ENCODE assay signal across 13 cellular contexts in the genomic region with DNA sequence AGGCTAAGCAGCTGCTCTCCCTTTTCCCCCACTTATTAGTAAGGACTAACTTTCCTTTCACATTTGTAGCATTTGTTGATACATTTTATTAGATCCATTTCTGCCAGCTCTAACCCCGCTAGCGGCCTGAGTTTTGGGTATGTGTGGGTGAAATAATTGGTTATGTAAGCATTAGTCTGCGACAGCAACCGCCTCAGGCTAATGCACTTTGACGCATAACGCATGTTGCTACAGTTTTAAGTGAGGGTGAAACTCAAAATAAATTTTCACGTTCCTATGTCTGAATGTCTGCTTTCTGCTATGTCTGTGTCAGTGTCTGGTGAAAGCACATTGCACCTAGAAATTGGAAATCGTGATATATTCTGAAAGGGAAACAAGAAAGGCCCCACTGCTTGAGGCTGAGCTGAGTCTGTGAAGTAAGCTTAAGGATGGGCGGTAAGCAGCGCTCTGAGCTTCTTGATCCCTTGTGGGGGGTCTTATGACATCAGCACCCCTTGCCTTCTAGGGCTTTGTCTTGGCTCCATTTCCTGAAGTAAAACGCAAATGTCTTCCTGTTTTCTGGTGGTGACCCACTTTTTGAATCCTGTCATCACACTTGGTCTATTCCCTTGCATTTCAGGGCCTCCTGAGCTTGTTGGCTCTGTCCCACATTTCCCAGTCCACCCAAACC.
"Had no signal": no experiment of that assay in that cellular context is flagged by ENCODE, and none has a peak within 500 bp of the region (broad histone marks: within the 10 kb centered on the region; RNA-seq: fewer than 3 reads in every experiment).

No MANE protein-coding gene starts in this region.

- ATAC-seq: activated CD8-positive, alpha-beta T cell treated with anti-CD3 and anti-CD28 coated beads, Interleukin-2, amount 10 ng/mL, durations not matched to agents 7 days and 5 days; activated naive CD8-positive, alpha-beta T cell treated with anti-CD3 and anti-CD28 coated beads, Interleukin-2, amount 50 U/mL, for 24 hours; heart right ventricle; left lung; psoas muscle had no signal

- H3K4me3 ChIP-seq: ascending aorta, heart right ventricle, left lung, psoas muscle, sigmoid colon had no signal

- H3K27me3 ChIP-seq: ascending aorta, left lung, sigmoid colon had no signal

- H3K27ac ChIP-seq: ascending aorta, heart right ventricle, left lung, psoas muscle, sigmoid colon had no signal

- H3K4me1 ChIP-seq: ascending aorta, left lung, psoas muscle, sigmoid colon had no signal

- H3K9me3 ChIP-seq: ascending aorta, heart right ventricle, left lung, psoas muscle, sigmoid colon had no signal

- DNase-seq: activated CD4-positive, alpha-beta T cell treated with anti-CD3 and anti-CD28 coated beads for 48 hours; activated CD8-positive, alpha-beta memory T cell treated with anti-CD3 and anti-CD28 coated beads, Interleukin-2, amount 50 U/mL, for 48 hours; activated CD8-positive, alpha-beta T cell treated with anti-CD3 and anti-CD28 coated beads, Interleukin-2, amount 10 ng/mL, durations not matched to agents 7 days and 5 days; activated naive CD8-positive, alpha-beta T cell treated with anti-CD3 and anti-CD28 coated beads, Interleukin-2, amount 50 U/mL, for 24 hours; foreskin melanocyte; heart right ventricle; left lung; nephron progenitor cell; psoas muscle; sigmoid colon; stimulated activated CD4-positive, alpha-beta T cell treated with anti-CD3 and anti-CD28 coated beads, Interleukin-2, amount 100 ng/mL, for 24 hours; stimulated activated naive CD4-positive, alpha-beta T cell treated with Interleukin-2 at 50 U/mL for 16 hours had no signal

- H3K36me3 ChIP-seq: ascending aorta, heart right ventricle, left lung, sigmoid colon had no signal
